ENCODE assay signal across 8 cellular contexts in the genomic region with DNA sequence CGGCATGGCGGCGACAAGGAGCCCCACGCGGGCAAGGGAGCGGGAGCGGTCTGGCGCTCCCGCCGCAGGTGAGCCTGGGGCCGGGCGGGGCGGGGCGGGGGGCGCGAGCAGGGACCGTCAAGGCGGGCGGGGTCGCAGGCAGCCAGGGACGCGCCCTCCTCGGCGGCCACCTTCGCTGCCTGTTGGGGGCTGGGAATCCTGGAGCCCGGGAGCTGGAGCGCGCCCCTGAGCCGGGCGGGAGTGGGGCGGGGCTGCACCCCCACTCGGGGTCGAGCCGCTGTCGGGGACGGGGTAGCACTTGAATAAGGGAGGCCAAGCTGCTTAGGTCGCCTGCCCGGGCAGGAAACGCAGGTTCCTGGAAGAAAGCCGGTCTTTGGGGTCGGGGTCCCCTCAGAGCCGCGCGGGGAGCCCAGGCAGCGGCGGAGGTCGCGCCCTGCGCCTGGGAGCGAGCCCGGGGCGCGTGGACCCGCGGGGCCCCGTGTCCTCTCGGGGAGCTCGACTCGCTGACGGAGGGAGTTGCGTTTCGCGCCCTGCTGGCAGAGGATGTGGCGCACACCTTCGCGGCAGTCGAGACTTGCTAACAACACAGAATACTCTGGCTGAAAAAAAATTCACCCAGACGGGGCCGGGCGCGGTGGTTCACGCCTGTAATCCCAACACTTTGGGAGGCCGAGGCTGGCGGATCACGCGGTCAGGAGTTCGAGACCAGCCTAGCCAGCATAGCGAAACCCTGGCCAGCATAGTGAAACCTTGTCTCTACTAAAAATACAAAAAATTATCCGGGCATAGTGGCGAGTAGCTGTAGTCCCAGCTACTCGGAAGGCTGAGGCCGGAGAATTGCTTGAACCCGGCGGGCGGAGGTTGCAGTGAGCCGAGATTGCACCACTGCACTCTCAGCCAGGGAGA. TPM values are rescaled to one million over a fixed set of nuclear protein-coding genes. Genes with fewer than 3 reads are reported as not detected.
DNase-seq lines count a peak whose midpoint lies in the region; ATAC-seq and TF ChIP-seq lines count a peak whose summit lies in the region.

No MANE protein-coding gene starts in this region.

- no peak overlapping the region for H3K4me2 ChIP-seq in neural cell (ENCODE audit: low read length)

- peak overlapping the region; percentile 73 for H3K9ac ChIP-seq in neural cell (ENCODE audit: low read length)
- no peak overlapping the region for H3K9ac ChIP-seq in stomach smooth muscle (ENCODE audit: low read length in 2 of 2)

- H3K79me2 ChIP-seq in neural cell (replicated peaks; ENCODE audit: insufficient read depth, low read length): no peaks in the 10 kb centered on the region

- no peaks in the 10 kb centered on the region for H3F3A ChIP-seq in neural cell (ENCODE audit: insufficient read depth, low read length, poor library complexity, severe bottlenecking)

- no peaks in the 10 kb centered on the region for H3K9me3 ChIP-seq in neural cell (ENCODE audit: low read length)
- no peaks in the 10 kb centered on the region for H3K9me3 ChIP-seq in stomach smooth muscle (ENCODE audit: control insufficient read depth in 2 of 2, low read length in 2 of 2)

- DNase-seq in A172 (ENCODE audit: low spot score): peak; percentile 32
- DNase-seq in NCI-H69 (lab: John Stamatoyannopoulos, UW): peak; percentile 93
- peak; percentile 42 to 56 (median 55) for DNase-seq in activated CD8-positive, alpha-beta memory T cell treated with anti-CD3 and anti-CD28 coated beads for 48 hours (ENCODE audit: low read depth in 2 of 3, low spot score in 2 of 3)
- DNase-seq in epithelial cell of proximal tubule (ENCODE audit: low read depth): no peak

- H3K9me2 ChIP-seq in neural cell (ENCODE audit: insufficient read depth, low read length): no peaks in the 10 kb centered on the region

- H3K27me3 ChIP-seq in neural cell (ENCODE audit: insufficient read depth, low read depth, low read length) (peaks cover 10% of the 10 kb centered on the region), stomach smooth muscle (ENCODE audit: control insufficient read depth in 1 of 2, insufficient read depth in 2 of 2, low read length in 2 of 2) (peaks cover 7 to 11% of the 10 kb centered on the region in 2 donors)

- H2AFZ ChIP-seq in neural cell (ENCODE audit: low read depth, low read length): peak overlapping the region; percentile 23

- TF ChIP-seq CTCF in epithelial cell of proximal tubule (conservative IDR thresholded peaks at IDR 0.05; ENCODE audit: low read depth, low read length) (no peak), neural cell (IDR thresholded peaks at IDR 0.05; ENCODE audit: poor library complexity, severe bottlenecking) (peak; percentile 65)

- no peak for TF ChIP-seq EP300 in neural cell (conservative IDR thresholded peaks at IDR 0.05; ENCODE audit: poor library complexity, severe bottlenecking)

- H3K27ac ChIP-seq in neural cell (ENCODE audit: low read length): peak overlapping the region; percentile 44
- H3K27ac ChIP-seq in stomach smooth muscle (ENCODE audit: low read length): no peak overlapping the region

- peak; percentile 56 for TF ChIP-seq RAD21 in neural cell (conservative IDR thresholded peaks at IDR 0.05)

- H3K36me3 ChIP-seq in neural cell (ENCODE audit: insufficient read depth, low read length): no peaks in the 10 kb centered on the region
- H3K36me3 ChIP-seq in stomach smooth muscle (ENCODE audit: control insufficient read depth in 2 of 2, insufficient read depth in 2 of 2, low read length in 2 of 2): no peaks in the 10 kb centered on the region

- H3K4me1 ChIP-seq in stomach smooth muscle (ENCODE audit: control insufficient read depth, insufficient read depth, low read length): peaks cover 13% of the 10 kb centered on the region

- H4K20me1 ChIP-seq in neural cell (ENCODE audit: insufficient read depth): no peaks in the 10 kb centered on the region

- peak overlapping the region; percentile 55 for H3K4me3 ChIP-seq in epithelial cell of proximal tubule (ENCODE audit: low read depth, low read length)
- H3K4me3 ChIP-seq in neural cell (ENCODE audit: low read length): peak overlapping the region; percentile 86
- peak overlapping the region; percentile 51 to 77 for H3K4me3 ChIP-seq in stomach smooth muscle (ENCODE audit: low read length in 2 of 2)

- ATAC-seq in GM18519 (IDR thresholded peaks at IDR 0.05; ENCODE audit: low FRiP score, unreplicated experiment): peak; percentile 61
- peak; percentile 61 for ATAC-seq in HG03066 (IDR thresholded peaks at IDR 0.05; ENCODE audit: low read depth, unreplicated experiment)

TF ChIP-seq in neural cell, 6 proteins besides CTCF, POLR2A, EP300 and RAD21:
- TF ChIP-seq POLR2AphosphoS5 (IDR thresholded peaks at IDR 0.05) (peak; percentile 56), SMC3 (conservative IDR thresholded peaks at IDR 0.05; ENCODE audit: poor library complexity) (peak; percentile 61), MXI1 (conservative IDR thresholded peaks at IDR 0.05; ENCODE audit: poor library complexity, severe bottlenecking) (peak; percentile 66), EZH2 (IDR thresholded peaks at IDR 0.05; ENCODE audit: borderline replicate concordance, insufficient read depth, low read length, poor library complexity, severe bottlenecking) (no peak), TAF1 (IDR thresholded peaks at IDR 0.05; ENCODE audit: low read depth) (no peak)
- TF ChIP-seq, protein P1, sequence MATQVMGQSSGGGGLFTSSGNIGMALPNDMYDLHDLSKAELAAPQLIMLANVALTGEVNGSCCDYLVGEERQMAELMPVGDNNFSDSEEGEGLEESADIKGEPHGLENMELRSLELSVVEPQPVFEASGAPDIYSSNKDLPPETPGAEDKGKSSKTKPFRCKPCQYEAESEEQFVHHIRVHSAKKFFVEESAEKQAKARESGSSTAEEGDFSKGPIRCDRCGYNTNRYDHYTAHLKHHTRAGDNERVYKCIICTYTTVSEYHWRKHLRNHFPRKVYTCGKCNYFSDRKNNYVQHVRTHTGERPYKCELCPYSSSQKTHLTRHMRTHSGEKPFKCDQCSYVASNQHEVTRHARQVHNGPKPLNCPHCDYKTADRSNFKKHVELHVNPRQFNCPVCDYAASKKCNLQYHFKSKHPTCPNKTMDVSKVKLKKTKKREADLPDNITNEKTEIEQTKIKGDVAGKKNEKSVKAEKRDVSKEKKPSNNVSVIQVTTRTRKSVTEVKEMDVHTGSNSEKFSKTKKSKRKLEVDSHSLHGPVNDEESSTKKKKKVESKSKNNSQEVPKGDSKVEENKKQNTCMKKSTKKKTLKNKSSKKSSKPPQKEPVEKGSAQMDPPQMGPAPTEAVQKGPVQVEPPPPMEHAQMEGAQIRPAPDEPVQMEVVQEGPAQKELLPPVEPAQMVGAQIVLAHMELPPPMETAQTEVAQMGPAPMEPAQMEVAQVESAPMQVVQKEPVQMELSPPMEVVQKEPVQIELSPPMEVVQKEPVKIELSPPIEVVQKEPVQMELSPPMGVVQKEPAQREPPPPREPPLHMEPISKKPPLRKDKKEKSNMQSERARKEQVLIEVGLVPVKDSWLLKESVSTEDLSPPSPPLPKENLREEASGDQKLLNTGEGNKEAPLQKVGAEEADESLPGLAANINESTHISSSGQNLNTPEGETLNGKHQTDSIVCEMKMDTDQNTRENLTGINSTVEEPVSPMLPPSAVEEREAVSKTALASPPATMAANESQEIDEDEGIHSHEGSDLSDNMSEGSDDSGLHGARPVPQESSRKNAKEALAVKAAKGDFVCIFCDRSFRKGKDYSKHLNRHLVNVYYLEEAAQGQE (IDR thresholded peaks at IDR 0.05; ENCODE audit: borderline replicate concordance): no peak

RNA-seq across cellular contexts. Expression of a gene that starts 0.6 kb away (rescaled TPM):
- total RNA-seq in A172 (2014; rRNA removed; shearing (Covaris generic)): 4.7 and 5.7 TPM in 2 replicates
- total RNA-seq in epithelial cell of proximal tubule: 1.8 and 4.3 TPM in 2 replicates
- 6.2 and 7.2 TPM in 2 replicates for polyA plus RNA-seq in neural cell
- polyA minus RNA-seq in neural cell: 10.9 and 11.2 TPM in 2 replicates
